13 cellular contexts compared by ENCODE assay signal in the genomic region with DNA sequence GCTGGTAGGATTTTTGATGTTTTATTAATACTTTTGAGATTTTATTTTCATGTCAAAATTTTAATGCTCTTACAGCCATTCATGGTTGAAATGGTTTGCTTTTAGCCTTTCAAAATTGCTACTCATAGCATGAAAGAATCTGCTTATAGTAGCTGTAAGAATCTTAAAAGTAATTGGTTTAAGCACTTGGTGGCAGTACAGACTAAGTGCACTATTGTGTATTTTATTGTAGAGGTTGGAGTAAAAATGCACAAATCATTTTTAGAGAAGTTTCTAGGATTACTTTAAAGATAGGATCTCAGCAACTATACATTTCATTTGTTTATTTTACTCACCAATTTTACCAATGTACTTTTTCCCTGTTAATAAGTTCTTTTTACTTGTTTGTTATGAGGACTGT.
DNase-seq lines count a peak whose midpoint lies in the region; ATAC-seq and TF ChIP-seq lines count a peak whose summit lies in the region.
"Had no signal": no experiment of that assay in that cellular context is flagged by ENCODE, and none has a peak within 500 bp of the region (broad histone marks: within the 10 kb centered on the region; RNA-seq: fewer than 3 reads in every experiment).

No MANE protein-coding gene starts in this region.

- no peaks in the 10 kb centered on the region for H3K4me1 ChIP-seq in left ventricle myocardium inferior
- H3K4me1 ChIP-seq in right atrium auricular region, result no peaks in the 10 kb centered on the region
- H3K4me1 ChIP-seq in adipocyte (ENCODE audit: control insufficient read depth, insufficient read depth, low read length), result no peaks in the 10 kb centered on the region

- H3K4me3 Mint-ChIP-seq in type B pancreatic cell, result no peak overlapping the region
- H3K4me3 Mint-ChIP-seq: activated CD4-positive, alpha-beta T cell treated with anti-CD3 and anti-CD28 coated beads, Interleukin-2, amount 10 ng/mL, durations not matched to agents 24 days and 14 days; activated naive CD8-positive, alpha-beta T cell treated with anti-CD3 and anti-CD28 coated beads, Interleukin-2, amount 10 ng/mL, durations not matched to agents 7 days and 5 days; activated T-cell treated with anti-CD3 and anti-CD28 coated beads, Interleukin-2, amount 50 U/mL, for 24 hours had no signal

- intact Hi-C loops in left ventricle myocardium inferior (cut with micrococcal nuclease), result no loop called here

- DNase-seq in left ventricle myocardium inferior (no peak), right atrium auricular region (ENCODE audit: low spot score) (no peak), NAMALWA (ENCODE audit: low spot score) (peak; percentile 22), adipocyte (ENCODE audit: low read depth) (peak; percentile 49), type B pancreatic cell (ENCODE audit: extremely low spot score, unreplicated experiment) (no peak), DMS114 treated with DMSO at 0.1 percent for 48 hours (lab: John Stamatoyannopoulos, UW; ENCODE audit: unreplicated experiment) (no peak)
- DNase-seq: activated CD4-positive, alpha-beta T cell treated with anti-CD3 and anti-CD28 coated beads, Interleukin-2, amount 10 ng/mL, durations not matched to agents 24 days and 14 days; activated naive CD8-positive, alpha-beta T cell treated with anti-CD3 and anti-CD28 coated beads, Interleukin-2, amount 10 ng/mL, durations not matched to agents 7 days and 5 days; activated T-cell treated with anti-CD3 and anti-CD28 coated beads, Interleukin-2, amount 50 U/mL, for 24 hours; DMS153; T-helper 2 cell had no signal

- no peaks in the 10 kb centered on the region for H3K9me3 Mint-ChIP-seq in type B pancreatic cell
- H3K9me3 Mint-ChIP-seq: activated CD4-positive, alpha-beta T cell treated with anti-CD3 and anti-CD28 coated beads, Interleukin-2, amount 10 ng/mL, durations not matched to agents 24 days and 14 days; activated naive CD8-positive, alpha-beta T cell treated with anti-CD3 and anti-CD28 coated beads, Interleukin-2, amount 10 ng/mL, durations not matched to agents 7 days and 5 days; activated T-cell treated with anti-CD3 and anti-CD28 coated beads, Interleukin-2, amount 50 U/mL, for 24 hours had no signal

- no peak overlapping the region for H3K4me3 ChIP-seq in left ventricle myocardium inferior
- H3K4me3 ChIP-seq in right atrium auricular region, result no peak overlapping the region
- H3K4me3 ChIP-seq in adipocyte (ENCODE audit: low read length), result no peak overlapping the region

- H3K27me3 Mint-ChIP-seq in type B pancreatic cell, result no peaks in the 10 kb centered on the region
- H3K27me3 Mint-ChIP-seq: activated CD4-positive, alpha-beta T cell treated with anti-CD3 and anti-CD28 coated beads, Interleukin-2, amount 10 ng/mL, durations not matched to agents 24 days and 14 days; activated naive CD8-positive, alpha-beta T cell treated with anti-CD3 and anti-CD28 coated beads, Interleukin-2, amount 10 ng/mL, durations not matched to agents 7 days and 5 days; activated T-cell treated with anti-CD3 and anti-CD28 coated beads, Interleukin-2, amount 50 U/mL, for 24 hours had no signal

- no peak for ATAC-seq in GM19324 (IDR thresholded peaks at IDR 0.05; ENCODE audit: low FRiP score, unreplicated experiment)
- ATAC-seq in GM18868 (IDR thresholded peaks at IDR 0.05; ENCODE audit: unreplicated experiment), result no peak

- H3K36me3 Mint-ChIP-seq in type B pancreatic cell, result no peaks in the 10 kb centered on the region

- H3K27me3 ChIP-seq in left ventricle myocardium inferior (ENCODE audit: low read depth), result no peaks in the 10 kb centered on the region
- H3K27me3 ChIP-seq in right atrium auricular region, result no peaks in the 10 kb centered on the region
- no peaks in the 10 kb centered on the region for H3K27me3 ChIP-seq in adipocyte (replicated peaks; ENCODE audit: control insufficient read depth, insufficient read depth, low read length)

- no peaks in the 10 kb centered on the region for H3K9me3 ChIP-seq in left ventricle myocardium inferior (replicated peaks)
- H3K9me3 ChIP-seq in right atrium auricular region, result no peaks in the 10 kb centered on the region
- H3K9me3 ChIP-seq in adipocyte (ENCODE audit: control insufficient read depth, low read length), result no peaks in the 10 kb centered on the region

- no peak overlapping the region for H3K9ac ChIP-seq in adipocyte (ENCODE audit: low read length)

- H3K27ac ChIP-seq in left ventricle myocardium inferior (replicated peaks), result no peak overlapping the region
- no peak overlapping the region for H3K27ac ChIP-seq in right atrium auricular region

- TF ChIP-seq CTCF in left ventricle myocardium inferior (IDR thresholded peaks at IDR 0.05; ENCODE audit: borderline replicate concordance) (peak; percentile 26), right atrium auricular region (IDR thresholded peaks at IDR 0.05) (no peak), type B pancreatic cell (conservative IDR thresholded peaks at IDR 0.05) (peak; percentile 36)

- H3K4me1 Mint-ChIP-seq in type B pancreatic cell (ENCODE audit: unreplicated experiment), result no peaks in the 10 kb centered on the region
- H3K4me1 Mint-ChIP-seq: activated CD4-positive, alpha-beta T cell treated with anti-CD3 and anti-CD28 coated beads, Interleukin-2, amount 10 ng/mL, durations not matched to agents 24 days and 14 days; activated naive CD8-positive, alpha-beta T cell treated with anti-CD3 and anti-CD28 coated beads, Interleukin-2, amount 10 ng/mL, durations not matched to agents 7 days and 5 days had no signal

- H3K36me3 ChIP-seq in left ventricle myocardium inferior (no peaks in the 10 kb centered on the region), right atrium auricular region (no peaks in the 10 kb centered on the region), adipocyte (ENCODE audit: control insufficient read depth, insufficient read depth, low read length, severe bottlenecking) (no peaks in the 10 kb centered on the region)

- H3K27ac Mint-ChIP-seq in type B pancreatic cell, result no peak overlapping the region
- H3K27ac Mint-ChIP-seq: activated CD4-positive, alpha-beta T cell treated with anti-CD3 and anti-CD28 coated beads, Interleukin-2, amount 10 ng/mL, durations not matched to agents 24 days and 14 days; activated naive CD8-positive, alpha-beta T cell treated with anti-CD3 and anti-CD28 coated beads, Interleukin-2, amount 10 ng/mL, durations not matched to agents 7 days and 5 days; activated T-cell treated with anti-CD3 and anti-CD28 coated beads, Interleukin-2, amount 50 U/mL, for 24 hours had no signal

Comparison
In these comparisons a context has a peak if more than half of its experiments do, and no peak if none do; other contexts are left out.
1. CTCF ChIP-seq: peak in left ventricle myocardium inferior (single experiment) and type B pancreatic cell (single experiment); none in right atrium auricular region (0 of 2).
2. DNase-seq: peak in NAMALWA (single experiment) and adipocyte (single experiment); none in left ventricle myocardium inferior (single experiment), right atrium auricular region (single experiment), type B pancreatic cell (single experiment) and DMS114 treated with DMSO at 0.1 percent for 48 hours (single experiment).